In genomic region chr2:232632904-232633412, GRCh38 we compare ENCODE assay signal across 9 cellular contexts. TPM values are rescaled to one million over a fixed set of nuclear protein-coding genes. Genes with fewer than 3 reads are reported as not detected.
DNase-seq lines count a peak whose midpoint lies in the region; FAIRE-seq and TF ChIP-seq lines count a peak whose summit lies in the region.
"Had no signal": no experiment of that assay in that cellular context is flagged by ENCODE, and none has a peak within 500 bp of the region (broad histone marks: within the 10 kb centered on the region; RNA-seq: fewer than 3 reads in every experiment).

No MANE protein-coding gene starts in this region.

- H4K91ac ChIP-seq in H1 (replicated peaks; ENCODE audit: insufficient read length, low read length) = no peak overlapping the region

- H3K4ac ChIP-seq in H1 (replicated peaks; ENCODE audit: insufficient read length, low read depth, low read length) = no peak overlapping the region

- peaks cover 10% of the 10 kb centered on the region; the same call in 1 of the 2 replicates for H3K23me2 ChIP-seq in H1 (ENCODE audit: low read depth, low read length)

- TF ChIP-seq EP300 in H1 (IDR thresholded peaks at IDR 0.05; ENCODE audit: borderline replicate concordance in 1 of 2, low read depth in 2 of 2, low read length in 2 of 2) = no peak

- FAIRE-seq in H1 (lab: Jason Lieb, UNC) (no peak), GM12891 (lab: Jason Lieb, UNC) (no peak)

- H3K4me1 ChIP-seq in H1 (replicated peaks in 1 of 4; ENCODE audit: control insufficient read depth in 3 of 4, insufficient read depth in 4 of 4, low read length in 3 of 4) = peaks cover 0 to 9% (median 1%) of the 10 kb centered on the region in 4 experiments; a peak in 4 of 7 replicates
- H3K4me1 ChIP-seq in urinary bladder (ENCODE audit: insufficient read depth) = peaks cover 1% of the 10 kb centered on the region

- no peak overlapping the region for H3K23ac ChIP-seq in H1 (ENCODE audit: insufficient read length)

- H3K4me3 ChIP-seq in NB4 (ENCODE audit: low read depth, low read length) (peak overlapping the region; percentile 48), H1 (ENCODE audit: extremely low read depth in 1 of 4, insufficient read depth in 2 of 4, low read depth in 3 of 4, low read length in 4 of 4) (peak overlapping the region; percentile 54 to 82 (median 58)), urinary bladder (ENCODE audit: low read depth, low read length) (peak overlapping the region; percentile 55)

- no peak overlapping the region for H3K9ac ChIP-seq in H1 (replicated peaks in 1 of 4; ENCODE audit: extremely low read depth in 1 of 4, low read depth in 3 of 4, low read length in 3 of 4)

- H3K14ac ChIP-seq in H1 (ENCODE audit: insufficient read length) = no peak overlapping the region

- H3K18ac ChIP-seq in H1 (ENCODE audit: extremely low read depth, low read length) = peak overlapping the region; percentile 68

- WGBS in H1 (ENCODE audit: extremely low coverage in 1 of 2, insufficient coverage in 1 of 2, insufficient read length in 1 of 2, insufficient replicate concordance in 2 of 2, low coverage in 1 of 2, low lambda C conversion rate in 2 of 2, missing lambda C conversion rate in 1 of 2), 2 experiments = 11% methylated on average over 27 of the region's 40 CpGs; no CpG with 5 or more reads in 1 of the 2 experiments
- 2% methylated on average over 40 of the region's 40 CpGs for WGBS in urinary bladder

- TF ChIP-seq POLR2A in NB4 (IDR thresholded peaks at IDR 0.05; ENCODE audit: extremely low read depth, insufficient read length) = no peak
- TF ChIP-seq POLR2A in H1 (IDR thresholded peaks at IDR 0.05; ENCODE audit: control extremely low read depth in 1 of 2, low read depth in 2 of 2, low read length in 2 of 2) = no peak
- TF ChIP-seq POLR2A in GM12891 (IDR thresholded peaks at IDR 0.05; ENCODE audit: low read depth, low read length) = no peak

- peak overlapping the region; percentile 94 for H4K8ac ChIP-seq in H1 (ENCODE audit: extremely low read depth, insufficient read depth, low read length)

- H3K4me2 ChIP-seq in H1 (ENCODE audit: insufficient read depth in 1 of 2, low read depth in 2 of 2, low read length in 2 of 2) = peak overlapping the region; percentile 72 to 80

- H2BK120ac ChIP-seq in H1 (replicated peaks; ENCODE audit: low read depth, low read length) = no peak overlapping the region

- H3K36me3 ChIP-seq in H1 (ENCODE audit: control insufficient read depth in 2 of 4, insufficient read depth in 4 of 4, low read length in 3 of 4) (no peaks in the 10 kb centered on the region), urinary bladder (ENCODE audit: insufficient read depth) (no peaks in the 10 kb centered on the region)

- no peaks in the 10 kb centered on the region for H3K79me1 ChIP-seq in H1 (ENCODE audit: low read depth, low read length)

- H4K20me1 ChIP-seq in H1 (replicated peaks in 1 of 2; ENCODE audit: control insufficient read depth in 1 of 2, insufficient read depth in 2 of 2, low read length in 2 of 2) = peaks cover 0 to 1% of the 10 kb centered on the region in 2 experiments

- no peaks in the 10 kb centered on the region for H3K9me3 ChIP-seq in H1 (ENCODE audit: insufficient read depth in 2 of 2, low read depth in 1 of 2, low read length in 1 of 2)

- no peak overlapping the region for H3K56ac ChIP-seq in H1 (replicated peaks; ENCODE audit: insufficient read length, low read depth, low read length)

- H4K5ac ChIP-seq in H1 (ENCODE audit: insufficient read length, low read depth, low read length) = no peak overlapping the region

- DNase-seq in C1 segment of cervical spinal cord (lab: John Stamatoyannopoulos, UW) (peak in 13 of 14 donors; percentile 31 to 92 (median 84)), NB4 (ENCODE audit: low read depth) (peak; percentile 27), H1 (ENCODE audit: low read depth in 1 of 2, low spot score in 2 of 2) (no peak), midbrain (lab: John Stamatoyannopoulos, UW) (peak; percentile 90), COR-L47 (lab: John Stamatoyannopoulos, UW) (no peak), GM12891 (ENCODE audit: insufficient read length, low spot score) (no peak), RPMI8226 (no peak)

- TF ChIP-seq CTCF in NB4 (IDR thresholded peaks at IDR 0.05; ENCODE audit: low read depth, low read length) (peak; percentile 8), H1 (IDR thresholded peaks at IDR 0.05; ENCODE audit: control extremely low read depth in 1 of 3, insufficient read depth in 1 of 3, low read depth in 1 of 3, low read length in 3 of 3) (no peak)

- POLR2A ChIA-PET in H1 (lab: Charles Lee; ENCODE audit: partially characterized antibody) = interaction anchor here (0.8 to 2.4 kb wide), 7 partner anchors 8 to 82 kb away, joined by 3 to 7 read pairs (median 4); partner anchors contain the start of genes EIF4E2 and TIGD1

- H3K27me3 ChIP-seq in H1 (replicated peaks in 1 of 4; ENCODE audit: control insufficient read depth in 3 of 4, extremely low read depth in 1 of 4, insufficient read depth in 3 of 4, low read length in 3 of 4) = peaks cover 21 to 53% (median 41%) of the 10 kb centered on the region in 4 experiments

- H2BK20ac ChIP-seq in H1 (ENCODE audit: low read length) = no peak overlapping the region

- H2AK5ac ChIP-seq in H1 (ENCODE audit: low read depth, low read length) = no peak overlapping the region

- no peak for TF ChIP-seq RAD21 in H1 (IDR thresholded peaks at IDR 0.05 in 1 of 2, conservative IDR thresholded peaks at IDR 0.05 in 1 of 2; ENCODE audit: low read depth in 2 of 2, low read length in 2 of 2)

- CTCF ChIA-PET in H1 (lab: Charles Lee; ENCODE audit: partially characterized antibody) = interaction anchor here (0.7 to 2.9 kb wide), 9 partner anchors 8 to 194 kb away, joined by 3 to 9 read pairs (median 4); no protein-coding TSS in a partner anchor

- H2BK15ac ChIP-seq in H1 (ENCODE audit: low read length) = 0 out of 2 replicates have a peak overlapping the region, but pooled peaks have one; percentile 46

- no peak overlapping the region for H2BK5ac ChIP-seq in H1 (ENCODE audit: low read depth, low read length)

- peak overlapping the region; percentile 84; the same call in 1 of the 2 replicates for H2AFZ ChIP-seq in H1 (ENCODE audit: low read length)

- no peak overlapping the region for H2BK12ac ChIP-seq in H1 (ENCODE audit: low read depth, low read length)

- H3K27ac ChIP-seq in H1 (ENCODE audit: low read depth, low read length) (no peak overlapping the region), urinary bladder (ENCODE audit: low read depth) (peak overlapping the region; percentile 18)

- H3K79me2 ChIP-seq in H1 (ENCODE audit: control insufficient read depth in 1 of 2, insufficient read depth in 2 of 2, low read length in 2 of 2) = no peaks in the 10 kb centered on the region

TF ChIP-seq in H1, 55 proteins besides CTCF, POLR2A, EP300 and RAD21:
- TF ChIP-seq HDAC2 (IDR thresholded peaks at IDR 0.05; ENCODE audit: borderline replicate concordance in 1 of 2, low read depth in 2 of 2, low read length in 2 of 2) (no peak), SUZ12 (IDR thresholded peaks at IDR 0.05; ENCODE audit: low read length) (peak; percentile 63; the same call in 1 of the 2 replicates), BACH1 (IDR thresholded peaks at IDR 0.05; ENCODE audit: low read length) (no peak), EZH2 (IDR thresholded peaks at IDR 0.05; ENCODE audit: low read depth, low read length, severe bottlenecking) (peak; percentile 65), KDM4A (IDR thresholded peaks at IDR 0.05; ENCODE audit: low read depth, low read length, severe bottlenecking) (no peak)

TF ChIP-seq in GM12891, 5 proteins besides CTCF, POLR2A, EP300 and RAD21:
- TF ChIP-seq TAF1 (IDR thresholded peaks at IDR 0.05; ENCODE audit: low read depth, low read length) (no peak), PAX5 (IDR thresholded peaks at IDR 0.05; ENCODE audit: insufficient read depth, low read length, severe bottlenecking) (no peak)

RNA-seq across cellular contexts. Expression of gene EFHD1, which starts 0.4 kb away (rescaled TPM):
- 1.5 and 3.4 TPM in 2 replicates for total RNA-seq in H1 (2021; fragmentation: NEBNext Ultra II Directional; extraction: Animal tissue kit (Norgen Biotek cat#: 25700))
- 4.5 and 5.3 TPM in 2 replicates for polyA plus RNA-seq in H1 (2011; rRNA removed)
- polyA plus RNA-seq in H1 (2011; cell fraction: cytosol; rRNA removed) = 3.3 TPM
- polyA plus RNA-seq in H1 (2011; cell fraction: nucleus; rRNA removed) = 1.8 TPM
- polyA plus RNA-seq in H1 (2012, experiment 1 of 2) = 4.0 to 6.7 TPM (median 5.9 TPM) in 4 replicates
- 5.3 TPM for polyA plus RNA-seq in H1 (2012, experiment 2 of 2)
- 4.1 TPM for polyA plus RNA-seq in H1 (2013, experiment 1 of 2)
- polyA plus RNA-seq in H1 (2013, experiment 2 of 2) = 3.6 TPM
- polyA minus RNA-seq in H1 (2011; rRNA and poly(A)+ RNA removed) = 2.0 and 3.5 TPM in 2 replicates
- 1.9 TPM for polyA minus RNA-seq in H1 (2011; cell fraction: cytosol; rRNA and poly(A)+ RNA removed)
- polyA minus RNA-seq in H1 (2011; cell fraction: nucleus; rRNA and poly(A)+ RNA removed) = 0.70 TPM
- 1.4 TPM for total RNA-seq in urinary bladder
- polyA plus RNA-seq in urinary bladder = 22.1 TPM
- not detected for polyA plus RNA-seq in GM12891 (2012; ENCODE audit: low read depth, missing spikeins)
- total RNA-seq: HT1080 had no signal

Comparison
In these comparisons a context has a peak if more than half of its experiments do, and no peak if none do; other contexts are left out.
1. DNase-seq: peak in C1 segment of cervical spinal cord (13 of 14), NB4 (single experiment) and midbrain (single experiment); none in H1 (0 of 2), COR-L47 (single experiment), GM12891 (single experiment) and RPMI8226 (single experiment).
2. Peak in every context shown above with its lines, with median percentiles within 50 percentile points of each other: H3K4me3 ChIP-seq.